Comparison of ENCODE assay signal across 8 cellular contexts in genomic region chr4:139083533-139084424, GRCh38.
A peak's percentile ranks its signal among the peaks of the same experiment; 100 is the strongest.
DNase-seq lines count a peak whose midpoint lies in the region; ATAC-seq, FAIRE-seq and TF ChIP-seq lines count a peak whose summit lies in the region.

No MANE protein-coding gene starts in this region.

- no peaks in the 10 kb centered on the region for H3K27me3 ChIP-seq in hepatocyte

- WGBS in hepatocyte (ENCODE audit: low lambda C conversion rate, missing lambda C conversion rate), result 2% methylated on average over 71 of the region's 76 CpGs

- peak overlapping the region; percentile 98 for H3K27ac ChIP-seq in hepatocyte

- H3K9me3 Mint-ChIP-seq in T-helper 1 cell treated with Interleukin-12 subunit alpha and Interleukin-12 subunit beta and Interleukin-4 antibody, amounts not matched to agents 30 μg/mL and 1 μg/mL, for 36 hours, result no peaks in the 10 kb centered on the region

- peak overlapping the region; percentile 95 for H3K4me3 ChIP-seq in hepatocyte

- FAIRE-seq in GM12891 (lab: Jason Lieb, UNC), result no peak

- TF ChIP-seq POLR2A in GM12891 (IDR thresholded peaks at IDR 0.05; ENCODE audit: low read depth, low read length), result peak; percentile 77

- H3K4me1 Mint-ChIP-seq in T-helper 1 cell treated with Interleukin-12 subunit alpha and Interleukin-12 subunit beta and Interleukin-4 antibody, amounts not matched to agents 30 μg/mL and 1 μg/mL, for 36 hours (ENCODE audit: low read depth), result peaks cover 24% of the 10 kb centered on the region

- H3K27ac Mint-ChIP-seq in T-helper 1 cell treated with Interleukin-12 subunit alpha and Interleukin-12 subunit beta and Interleukin-4 antibody, amounts not matched to agents 30 μg/mL and 1 μg/mL, for 36 hours, result peak overlapping the region; percentile 97

- peak; percentile 66 for DNase-seq in GM12891 (ENCODE audit: insufficient read length, low spot score)
- DNase-seq in NCI-H128 (lab: John Stamatoyannopoulos, UW; ENCODE audit: unreplicated experiment), result peak; percentile 63
- peak; percentile 45 to 91 (median 82) for DNase-seq in anterior cingulate cortex (lab: John Stamatoyannopoulos, UW)
- peak; percentile 95 for DNase-seq in hepatocyte (ENCODE audit: low spot score)
- peak; percentile 73 for DNase-seq in renal cortical epithelial cell (ENCODE audit: low read depth)
- no peak for DNase-seq in OCI-M2 (lab: John Stamatoyannopoulos, UW; ENCODE audit: unreplicated experiment)

- TF ChIP-seq CTCF in hepatocyte (IDR thresholded peaks at IDR 0.05; ENCODE audit: poor library complexity), result peak; percentile 32

- H3K27me3 Mint-ChIP-seq in T-helper 1 cell treated with Interleukin-12 subunit alpha and Interleukin-12 subunit beta and Interleukin-4 antibody, amounts not matched to agents 30 μg/mL and 1 μg/mL, for 36 hours (ENCODE audit: low read depth), result no peaks in the 10 kb centered on the region

- no peaks in the 10 kb centered on the region for H3K9me2 ChIP-seq in hepatocyte (replicated peaks; ENCODE audit: insufficient read depth)

- no peaks in the 10 kb centered on the region for H3K36me3 ChIP-seq in hepatocyte (replicated peaks; ENCODE audit: insufficient read depth, low read depth)

- H3K4me2 ChIP-seq in hepatocyte, result peak overlapping the region; percentile 89

- no peaks in the 10 kb centered on the region for H3K9me3 ChIP-seq in hepatocyte (ENCODE audit: low read depth)

- H3K4me3 Mint-ChIP-seq in T-helper 1 cell treated with Interleukin-12 subunit alpha and Interleukin-12 subunit beta and Interleukin-4 antibody, amounts not matched to agents 30 μg/mL and 1 μg/mL, for 36 hours, result peak overlapping the region; percentile 93

- peaks cover 50% of the 10 kb centered on the region for H3K79me2 ChIP-seq in hepatocyte

- H3K36me3 Mint-ChIP-seq in T-helper 1 cell treated with Interleukin-12 subunit alpha and Interleukin-12 subunit beta and Interleukin-4 antibody, amounts not matched to agents 30 μg/mL and 1 μg/mL, for 36 hours (ENCODE audit: low read depth), result peaks cover 15% of the 10 kb centered on the region

- H2AFZ ChIP-seq in hepatocyte, result peak overlapping the region; percentile 77

- peaks cover 35% of the 10 kb centered on the region for H4K20me1 ChIP-seq in hepatocyte (ENCODE audit: insufficient read depth, poor library complexity, severe bottlenecking)

- ATAC-seq in HG02678 (IDR thresholded peaks at IDR 0.05; ENCODE audit: unreplicated experiment), result peak; percentile 62

- H3K4me1 ChIP-seq in hepatocyte (ENCODE audit: insufficient read depth), result peaks cover 5% of the 10 kb centered on the region

TF ChIP-seq in GM12891, 5 proteins besides CTCF, POLR2A, EP300 and RAD21:
- TF ChIP-seq SPI1 (IDR thresholded peaks at IDR 0.05; ENCODE audit: low read depth, low read length) (peak; percentile 65), POU2F2 (IDR thresholded peaks at IDR 0.05; ENCODE audit: low read depth, low read length) (peak; percentile 35; the same call in 1 of the 2 replicates), PAX5 (IDR thresholded peaks at IDR 0.05; ENCODE audit: insufficient read depth, low read length, severe bottlenecking) (peak; percentile 22), TAF1 (IDR thresholded peaks at IDR 0.05; ENCODE audit: low read depth, low read length) (peak; percentile 29), POLR2AphosphoS5 (IDR thresholded peaks at IDR 0.05; ENCODE audit: low read depth, low read length) (peak; percentile 88)
